2 cellular contexts compared by ENCODE assay signal in genomic region chr1:29372108-29372507, GRCh38.
TF ChIP-seq lines count a peak whose summit lies in the region.

No MANE protein-coding gene starts in this region.

TF ChIP-seq in GM23338, 12 proteins besides CTCF, POLR2A, EP300 and RAD21 (continued from another document):
- no peak for TF ChIP-seq REST (IDR thresholded peaks at IDR 0.05; ENCODE audit: unreplicated experiment)

TF ChIP-seq in SK-N-SH, 30 proteins besides CTCF, POLR2A, EP300 and RAD21 (continued from another document):
- no peak for TF ChIP-seq TEAD4 (IDR thresholded peaks at IDR 0.05; ENCODE audit: borderline replicate concordance, insufficient read depth)
- TF ChIP-seq USF1 (IDR thresholded peaks at IDR 0.05; ENCODE audit: borderline replicate concordance, low read depth) = no peak
- no peak for TF ChIP-seq EZH2phosphoT487 (IDR thresholded peaks at IDR 0.05; ENCODE audit: borderline replicate concordance, low read depth)
- TF ChIP-seq RFX5 (IDR thresholded peaks at IDR 0.05; ENCODE audit: low read length) = no peak; the same call in 1 of the 2 replicates
- no peak for TF ChIP-seq NRF1 (IDR thresholded peaks at IDR 0.05; ENCODE audit: low read depth, low read length)
- TF ChIP-seq PBX3 (IDR thresholded peaks at IDR 0.05) = no peak
- no peak for TF ChIP-seq MAX (IDR thresholded peaks at IDR 0.05; ENCODE audit: low read depth)
- TF ChIP-seq JUND (IDR thresholded peaks at IDR 0.05) = no peak
- no peak for TF ChIP-seq ELF1 (IDR thresholded peaks at IDR 0.05)
- no peak for TF ChIP-seq SMC3 (IDR thresholded peaks at IDR 0.05; ENCODE audit: low read depth, low read length)
- no peak for TF ChIP-seq SIN3A (IDR thresholded peaks at IDR 0.05; ENCODE audit: borderline replicate concordance, low read depth, low read length)
- peak; percentile 95 for TF ChIP-seq GATA2 (CRISPR knock-in tag; IDR thresholded peaks at IDR 0.05)
- no peak for TF ChIP-seq GABPA (IDR thresholded peaks at IDR 0.05; ENCODE audit: low read depth)
- TF ChIP-seq RXRA (IDR thresholded peaks at IDR 0.05; ENCODE audit: borderline replicate concordance, low read depth) = no peak
- TF ChIP-seq TAF1 (IDR thresholded peaks at IDR 0.05; ENCODE audit: borderline replicate concordance, low read depth, low read length) = no peak
- TF ChIP-seq MXI1 (IDR thresholded peaks at IDR 0.05; ENCODE audit: low read depth, low read length) = no peak
- no peak for TF ChIP-seq NFIC (IDR thresholded peaks at IDR 0.05; ENCODE audit: borderline replicate concordance)
- no peak for TF ChIP-seq POLR2AphosphoS5 (IDR thresholded peaks at IDR 0.05; ENCODE audit: low read depth, low read length)
- no peak for TF ChIP-seq YY1 (IDR thresholded peaks at IDR 0.05; ENCODE audit: low read depth)
- no peak for TF ChIP-seq REST (IDR thresholded peaks at IDR 0.05; ENCODE audit: low read depth, low read length)
- TF ChIP-seq FOXJ3 (CRISPR knock-in tag; IDR thresholded peaks at IDR 0.05) = peak; percentile 82
- peak; percentile 81; the same call in 1 of the 2 replicates for TF ChIP-seq RCOR1 (IDR thresholded peaks at IDR 0.05; ENCODE audit: low read length)
- TF ChIP-seq FOXM1 (IDR thresholded peaks at IDR 0.05; ENCODE audit: low read depth) = no peak
- no peak for TF ChIP-seq MEF2A (IDR thresholded peaks at IDR 0.05; ENCODE audit: borderline replicate concordance, low read depth)
- no peak for TF ChIP-seq ZBTB33 (IDR thresholded peaks at IDR 0.05; ENCODE audit: borderline replicate concordance, low read depth)
- TF ChIP-seq FOSL2 (IDR thresholded peaks at IDR 0.05; ENCODE audit: borderline replicate concordance, low read depth) = no peak
